ENCODE assay signal across 8 cellular contexts in genomic region chr14:88553886-88554457, GRCh38. TPM values are rescaled to one million over a fixed set of nuclear protein-coding genes. Genes with fewer than 3 reads are reported as not detected.
DNase-seq lines count a peak whose midpoint lies in the region; ATAC-seq and TF ChIP-seq lines count a peak whose summit lies in the region.

No MANE protein-coding gene starts in this region.

- H3K27me3 Mint-ChIP-seq in endothelial cell (ENCODE audit: unreplicated experiment) (peaks cover 5% of the 10 kb centered on the region), nephron progenitor cell (ENCODE audit: low read depth, poor library complexity) (peaks cover 3% of the 10 kb centered on the region)

- H3K4me1 Mint-ChIP-seq in endothelial cell (ENCODE audit: unreplicated experiment): peaks cover 18% of the 10 kb centered on the region
- peaks cover 37% of the 10 kb centered on the region for H3K4me1 Mint-ChIP-seq in nephron progenitor cell

- H3K36me3 ChIP-seq in PC-3 (ENCODE audit: low read depth, low read length): 0 out of 2 replicates have a peak, but pooled peaks cover under 1% of the 10 kb centered on the region

- peak overlapping the region; percentile 97 for H3K4me3 Mint-ChIP-seq in endothelial cell (ENCODE audit: unreplicated experiment)
- H3K4me3 Mint-ChIP-seq in nephron progenitor cell: peak overlapping the region; percentile 96

- TF ChIP-seq CTCF in PC-3 (conservative IDR thresholded peaks at IDR 0.05; ENCODE audit: low read depth, low read length) (no peak), endothelial cell (IDR thresholded peaks at IDR 0.05; ENCODE audit: unreplicated experiment) (no peak), nephron progenitor cell (IDR thresholded peaks at IDR 0.05) (no peak)

- no peak overlapping the region for H3K27ac ChIP-seq in PC-3 (ENCODE audit: low read length)

- peak overlapping the region; percentile 89 for H3K27ac Mint-ChIP-seq in endothelial cell (ENCODE audit: unreplicated experiment)
- H3K27ac Mint-ChIP-seq in nephron progenitor cell: peak overlapping the region; percentile 91

- peak overlapping the region; percentile 83 for H3K4me2 ChIP-seq in PC-3 (ENCODE audit: low read length)

- H3K9ac ChIP-seq in PC-3 (ENCODE audit: low read length): peak overlapping the region; percentile 61

- POLR2A ChIA-PET in PC-3 (lab: Charles Lee; ENCODE audit: unreplicated experiment): interaction anchor here (0.7 kb wide), 1 partner anchor 74 kb away, joined by 5 read pairs; no protein-coding TSS in a partner anchor

- CTCF ChIA-PET in PC-3 (lab: Charles Lee): no interaction called here

- ATAC-seq in PC-3 (no peak), HG03039 (IDR thresholded peaks at IDR 0.05; ENCODE audit: unreplicated experiment) (no peak), HG02870 (IDR thresholded peaks at IDR 0.05; ENCODE audit: unreplicated experiment) (no peak), HG03521 (IDR thresholded peaks at IDR 0.05; ENCODE audit: unreplicated experiment) (no peak)

- H3K4me3 ChIP-seq in PC-3 (ENCODE audit: low read length): peak overlapping the region; percentile 82

- peak; percentile 14 for DNase-seq in EH (ENCODE audit: low read depth)
- peak; percentile 36 for DNase-seq in PC-3
- DNase-seq in endothelial cell (ENCODE audit: low spot score): no peak
- DNase-seq in nephron progenitor cell: no peak
- DNase-seq in HT-29 (ENCODE audit: low spot score): no peak

- H3K36me3 Mint-ChIP-seq in endothelial cell (ENCODE audit: low read depth, unreplicated experiment): peaks cover 7% of the 10 kb centered on the region
- peaks cover 4% of the 10 kb centered on the region for H3K36me3 Mint-ChIP-seq in nephron progenitor cell (ENCODE audit: low read depth)

- H3K4me1 ChIP-seq in PC-3 (ENCODE audit: insufficient read depth, low read length): peaks cover 24% of the 10 kb centered on the region

- H3K9me3 Mint-ChIP-seq in endothelial cell (ENCODE audit: unreplicated experiment) (no peaks in the 10 kb centered on the region), nephron progenitor cell (no peaks in the 10 kb centered on the region)

- no peaks in the 10 kb centered on the region for H3K9me3 ChIP-seq in PC-3 (ENCODE audit: low read length)

- H3F3A ChIP-seq in PC-3 (ENCODE audit: low read length, unreplicated experiment): no peaks in the 10 kb centered on the region

- H2AFZ ChIP-seq in PC-3 (ENCODE audit: low read length): peak overlapping the region; percentile 82

- H4K20me1 ChIP-seq in PC-3 (ENCODE audit: low read length): no peaks in the 10 kb centered on the region

- no peaks in the 10 kb centered on the region for H3K9me2 ChIP-seq in PC-3 (replicated peaks; ENCODE audit: low read length)

- BruUV-seq in PC-3 (replicated peaks; lab: Mats Ljungman, UMichigan): TSS peak; percentile 63

- intact Hi-C loops in PC-3 (cut with micrococcal nuclease): no loop called here

- no peaks in the 10 kb centered on the region for H3K27me3 ChIP-seq in PC-3 (ENCODE audit: low read length)

- H3K79me2 ChIP-seq in PC-3 (ENCODE audit: low read length): peaks cover 34% of the 10 kb centered on the region

RNA-seq across cellular contexts. Expression of gene PTPN21, which starts 0.8 kb away (rescaled TPM):
- total RNA-seq in PC-3 (2014; rRNA removed) (6.3 TPM in 2 replicates), endothelial cell (ENCODE audit: unreplicated experiment) (22.1 TPM)
- 2.1 and 3.3 TPM in 2 replicates for total RNA-seq in HT-29 (2014; rRNA removed; shearing (Covaris generic))

RNA-seq across cellular contexts. Expression of gene ZC3H14, which starts 8.9 kb away (rescaled TPM):
- total RNA-seq in PC-3 (2014; rRNA removed) (51.5 and 58.2 TPM in 2 replicates), endothelial cell (ENCODE audit: unreplicated experiment) (57.7 TPM)
- total RNA-seq in HT-29 (2014; rRNA removed; shearing (Covaris generic)): 17.3 and 18.2 TPM in 2 replicates

Comparison
In these comparisons a context has a peak if more than half of its experiments do, and no peak if none do; other contexts are left out.
1. DNase-seq: peak in EH (single experiment) and PC-3 (single experiment); none in endothelial cell (single experiment), nephron progenitor cell (single experiment) and HT-29 (single experiment).